In genomic region chr15:89735773-89736172, GRCh38 we compare ENCODE assay signal across 36 cellular contexts. TPM values are rescaled to one million over a fixed set of nuclear protein-coding genes. Genes with fewer than 3 reads are reported as not detected.
"Had no signal": no experiment of that assay in that cellular context is flagged by ENCODE, and none has a peak within 500 bp of the region (broad histone marks: within the 10 kb centered on the region; RNA-seq: fewer than 3 reads in every experiment).

No MANE protein-coding gene starts in this region.

- H3K27ac ChIP-seq: left lung, lower lobe of right lung, pancreas, prostate gland, tibial nerve, upper lobe of left lung, vagina had no signal

- H3K27me3 ChIP-seq: left lung, pancreas, tibial nerve, upper lobe of left lung, vagina had no signal

- FAIRE-seq: keratinocyte, pancreas had no signal

- DNase-seq: hippocampal formation; kidney glomerular epithelial cell; left cardiac atrium; left lung; lower lobe of right lung; mammary epithelial cell; mesenchymal stem cell; midbrain; mucosa of descending colon; naive thymus-derived CD4-positive, alpha-beta T cell; nucleus accumbens; pancreas; posterior cingulate gyrus; retina; right cardiac atrium; stimulated activated CD4-positive, alpha-beta T cell treated with anti-CD3 and anti-CD28 coated beads, Interleukin-1b, Interleukin-23, amount 100 ng/mL, for 48 hours; stimulated activated CD4-positive, alpha-beta T cell treated with anti-CD3 and anti-CD28 coated beads, Interleukin-2, amount 100 ng/mL, for 48 hours; stimulated activated CD4-positive, alpha-beta T cell treated with anti-CD3 and anti-CD28 coated beads, Interleukin-4, amount 100 ng/mL, for 4 hours; stimulated activated CD8-positive, alpha-beta memory T cell treated with anti-CD3 and anti-CD28 coated beads, Interleukin-4, amount 100 ng/mL, for 48 hours; stimulated activated naive CD4-positive, alpha-beta T cell treated with Interleukin-2 at 50 U/mL for 16 hours; stimulated activated naive CD8-positive, alpha-beta T cell treated with anti-CD3 and anti-CD28 coated beads, Interleukin-15, amount 100 ng/mL, for 72 hours; substantia nigra; upper lobe of left lung had no signal

- H3K4me1 ChIP-seq: left lung, lower lobe of right lung, pancreas, prostate gland, tibial nerve, upper lobe of left lung, vagina had no signal

- H3K36me3 ChIP-seq: left lung, lower lobe of right lung, pancreas, prostate gland, tibial nerve, upper lobe of left lung, vagina had no signal

- H3K4me3 ChIP-seq: left lung, lower lobe of right lung, mucosa of descending colon, pancreas, prostate gland, smooth muscle cell, tibial nerve, upper lobe of left lung, vagina had no signal

- ATAC-seq: left lung; lower lobe of right lung; mucosa of descending colon; naive thymus-derived CD4-positive, alpha-beta T cell; natural killer cell treated with Interleukin-12 subunit alpha and Interleukin-12 subunit beta and Interleukin-15 and Interleukin-18, amount 100 ng/mL, for 72 hours; pancreas; right cardiac atrium; stimulated activated memory B cell treated with anti-CD40 and anti-IgM and Interleukin-4, amounts not matched to agents 10 μg/mL and 1 μg/mL and 100 μg/mL, for 72 hours; stimulated activated naive CD8-positive, alpha-beta T cell treated with anti-CD3 and anti-CD28 coated beads, Interleukin-15, amount 100 ng/mL, for 72 hours had no signal

- H3K9me3 ChIP-seq: left lung, lower lobe of right lung, mucosa of descending colon, pancreas, prostate gland, tibial nerve, upper lobe of left lung, vagina had no signal

- H3K4me2 ChIP-seq: smooth muscle cell had no signal

RNA-seq across cellular contexts. Expression of gene MESP1, which starts 15.3 kb away (rescaled TPM):
- total RNA-seq: smooth muscle cell, urinary bladder had no signal
- polyA plus RNA-seq: keratinocyte, mammary epithelial cell had no signal

RNA-seq across cellular contexts. Expression of gene MESP2, which starts 40.4 kb away (rescaled TPM):
- total RNA-seq: liver; lower lobe of right lung; naive thymus-derived CD4-positive, alpha-beta T cell; natural killer cell treated with Interleukin-12 subunit alpha and Interleukin-12 subunit beta and Interleukin-15 and Interleukin-18, amount 100 ng/mL, for 72 hours; skeletal muscle tissue; smooth muscle cell; temporal lobe; urinary bladder; vagina had no signal
- polyA plus RNA-seq: naive thymus-derived CD4-positive, alpha-beta T cell; neural cell had no signal

RNA-seq across cellular contexts. Expression of gene WDR93, which starts 45.2 kb away (rescaled TPM):
- total RNA-seq: left cardiac atrium; myocyte; natural killer cell treated with Interleukin-12 subunit alpha and Interleukin-12 subunit beta and Interleukin-15 and Interleukin-18, amount 100 ng/mL, for 72 hours; right cardiac atrium; skeletal muscle tissue; smooth muscle cell; urinary bladder; vagina had no signal
- polyA plus RNA-seq: naive thymus-derived CD4-positive, alpha-beta T cell had no signal

RNA-seq across cellular contexts. Expression of gene PLIN1, which starts 56.6 kb away (rescaled TPM):
- polyA plus RNA-seq: neural cell had no signal
